Comparison of ENCODE assay signal across 9 cellular contexts in genomic region chr10:100510533-100511308, GRCh38. TPM values are rescaled to one million over a fixed set of nuclear protein-coding genes. Genes with fewer than 3 reads are reported as not detected.
DNase-seq lines count a peak whose midpoint lies in the region; ATAC-seq, FAIRE-seq and TF ChIP-seq lines count a peak whose summit lies in the region.
"Had no signal": no experiment of that assay in that cellular context is flagged by ENCODE, and none has a peak within 500 bp of the region (broad histone marks: within the 10 kb centered on the region; RNA-seq: fewer than 3 reads in every experiment).

No MANE protein-coding gene starts in this region.

- no peak overlapping the region for H3K4me3 ChIP-seq in astrocyte (ENCODE audit: insufficient read depth, low read depth, low read length)

- H3K27me3 Mint-ChIP-seq in WTC11 (ENCODE audit: low read depth) (peaks cover 44% of the 10 kb centered on the region), astrocyte (ENCODE audit: low read depth, unreplicated experiment) (peaks cover 13% of the 10 kb centered on the region)

- POLR2A ChIA-PET in WTC11 (lab: Charles Lee) = interaction anchor here (0.6 kb wide), 1 partner anchor 96 kb away, joined by 5 read pairs; no protein-coding TSS in a partner anchor

- DNase-seq in WTC11 (ENCODE audit: low spot score) = no peak
- DNase-seq in astrocyte (ENCODE audit: low read depth) = no peak
- DNase-seq in stimulated activated CD8-positive, alpha-beta memory T cell treated with anti-CD3 and anti-CD28 coated beads, Interleukin-4, amount 100 ng/mL, for 4 hours (ENCODE audit: low read depth in 2 of 2, low spot score in 1 of 2) = peak; percentile 26 to 56
- DNase-seq in frontal cortex (ENCODE audit: low spot score in 2 of 2) = no peak
- DNase-seq in mucosa of gallbladder (ENCODE audit: low spot score) = no peak
- DNase-seq: posterior cingulate gyrus had no signal

- no peak for TF ChIP-seq EP300 in Ishikawa (IDR thresholded peaks at IDR 0.05; ENCODE audit: borderline replicate concordance)

- peaks cover 19% of the 10 kb centered on the region for H3K4me1 ChIP-seq in astrocyte (ENCODE audit: insufficient read depth, low read length)

- FAIRE-seq in astrocyte (lab: Jason Lieb, UNC) (no peak), frontal cortex (lab: Jason Lieb, UNC) (no peak)

- no peaks in the 10 kb centered on the region for H3K36me3 Mint-ChIP-seq in WTC11
- peaks cover 22% of the 10 kb centered on the region for H3K36me3 Mint-ChIP-seq in astrocyte (ENCODE audit: low read depth, unreplicated experiment)

- H4K20me1 ChIP-seq in astrocyte (ENCODE audit: insufficient read depth, low read length) = no peaks in the 10 kb centered on the region

- no peak overlapping the region for H2AFZ ChIP-seq in astrocyte (ENCODE audit: low read depth, low read length)

- no peak for TF ChIP-seq RAD21 in Ishikawa (IDR thresholded peaks at IDR 0.05; ENCODE audit: low read depth)

- no peak overlapping the region for H3K27ac ChIP-seq in astrocyte (ENCODE audit: low read depth, low read length)

- no peaks in the 10 kb centered on the region for H3K9me3 ChIP-seq in astrocyte (ENCODE audit: insufficient read depth, low read depth, low read length)

- no peaks in the 10 kb centered on the region for H3K9me3 Mint-ChIP-seq in WTC11
- no peaks in the 10 kb centered on the region for H3K9me3 Mint-ChIP-seq in astrocyte (ENCODE audit: unreplicated experiment)

- no peak overlapping the region for H3K27ac Mint-ChIP-seq in WTC11
- peak overlapping the region; percentile 42 for H3K27ac Mint-ChIP-seq in astrocyte (ENCODE audit: unreplicated experiment)

- H3K4me2 ChIP-seq in astrocyte (ENCODE audit: low read length) = no peak overlapping the region

- H3K36me3 ChIP-seq in astrocyte (ENCODE audit: insufficient read depth, low read length) = no peaks in the 10 kb centered on the region

- ATAC-seq in WTC11 (0 out of 2 replicates have a peak, but pooled peaks have one; percentile 33), GM21576 (IDR thresholded peaks at IDR 0.05; ENCODE audit: unreplicated experiment) (no peak), HG03108 (IDR thresholded peaks at IDR 0.05; ENCODE audit: unreplicated experiment) (no peak)

- H3K79me2 ChIP-seq in astrocyte (ENCODE audit: insufficient read depth, low read length) = no peaks in the 10 kb centered on the region

- CTCF ChIA-PET in WTC11 (lab: Charles Lee) = interaction anchor here (1.3 to 5.9 kb wide), 5 partner anchors 8 to 77 kb away, joined by 4 to 96 read pairs (median 10); partner anchors contain the start of genes HIF1AN and SEC31B

- no peak overlapping the region for H3K4me3 Mint-ChIP-seq in WTC11
- H3K4me3 Mint-ChIP-seq in astrocyte (ENCODE audit: unreplicated experiment) = no peak overlapping the region

- H3K4me1 Mint-ChIP-seq in WTC11 (peaks cover 6% of the 10 kb centered on the region; the same call in 1 of the 2 replicates), astrocyte (ENCODE audit: low read depth, unreplicated experiment) (peaks cover 2% of the 10 kb centered on the region)

- H3K9ac ChIP-seq in astrocyte (ENCODE audit: low read length) = no peak overlapping the region

- TF ChIP-seq CTCF in WTC11 (IDR thresholded peaks at IDR 0.05) (no peak), astrocyte (IDR thresholded peaks at IDR 0.05; ENCODE audit: insufficient read depth, low read depth, low read length) (no peak)

- no peaks in the 10 kb centered on the region for H3K27me3 ChIP-seq in astrocyte (ENCODE audit: insufficient read depth, low read length)

TF ChIP-seq in Ishikawa, 13 proteins besides CTCF, POLR2A, EP300 and RAD21:
- TF ChIP-seq MAX (IDR thresholded peaks at IDR 0.05) (no peak), NFIC (IDR thresholded peaks at IDR 0.05) (peak; percentile 56)
TF ChIP-seq in Ishikawa: peak in this region for 1.

TF ChIP-seq in WTC11, 78 proteins besides CTCF, POLR2A, EP300 and RAD21:
- TF ChIP-seq TEAD4 (CRISPR knock-in tag; IDR thresholded peaks at IDR 0.05) (no peak), KAT7 (CRISPR knock-in tag; IDR thresholded peaks at IDR 0.05; ENCODE audit: borderline replicate concordance) (no peak), SMAD4 (CRISPR knock-in tag; IDR thresholded peaks at IDR 0.05) (no peak)

RNA-seq across cellular contexts. Expression of gene SEC31B, which starts 8.9 kb away (rescaled TPM):
- total RNA-seq in WTC11 (2021) = 6.4 to 7.9 TPM (median 6.7 TPM) in 3 replicates
- total RNA-seq in astrocyte = 7.8 TPM in 2 replicates
- 3.7 TPM for total RNA-seq in frontal cortex
- total RNA-seq in mucosa of gallbladder = 13.5 TPM

RNA-seq across cellular contexts. Expression of gene NDUFB8, which starts 18.9 kb away (rescaled TPM):
- 206 to 221 TPM (median 210 TPM) in 3 replicates for total RNA-seq in WTC11 (2021)
- 155 TPM in 2 replicates for total RNA-seq in astrocyte
- total RNA-seq in frontal cortex = 132 TPM
- total RNA-seq in mucosa of gallbladder = 140 TPM

RNA-seq across cellular contexts. Expression of gene HIF1AN, which starts 25.0 kb away (rescaled TPM):
- total RNA-seq in WTC11 (2021) = 49.9 to 58.3 TPM (median 53.9 TPM) in 3 replicates
- total RNA-seq in astrocyte = 49.4 and 50.1 TPM in 2 replicates
- total RNA-seq in frontal cortex = 11.4 TPM
- total RNA-seq in mucosa of gallbladder = 46.4 TPM

RNA-seq across cellular contexts. Expression of gene WNT8B, which starts 47.9 kb away (rescaled TPM):
- 0.68 to 1.1 TPM (median 0.85 TPM) in 3 replicates for total RNA-seq in WTC11 (2021)
- not detected in 2 replicates for total RNA-seq in astrocyte
- total RNA-seq in frontal cortex = not detected
- not detected for total RNA-seq in mucosa of gallbladder

Comparison
In these comparisons a context has a peak if more than half of its experiments do, and no peak if none do; other contexts are left out.
1. DNase-seq: peak in stimulated activated CD8-positive, alpha-beta memory T cell treated with anti-CD3 and anti-CD28 coated beads, Interleukin-4, amount 100 ng/mL, for 4 hours (2 of 2); none in WTC11 (single experiment), astrocyte (single experiment), frontal cortex (0 of 2) and mucosa of gallbladder (single experiment).